ENCODE assay signal across 10 cellular contexts in genomic region chr15:100889359-100890058, GRCh38. TPM values are rescaled to one million over a fixed set of nuclear protein-coding genes. Genes with fewer than 3 reads are reported as not detected.
DNase-seq lines count a peak whose midpoint lies in the region; ATAC-seq and TF ChIP-seq lines count a peak whose summit lies in the region.
"Had no signal": no experiment of that assay in that cellular context is flagged by ENCODE, and none has a peak within 500 bp of the region (broad histone marks: within the 10 kb centered on the region; RNA-seq: fewer than 3 reads in every experiment).

No MANE protein-coding gene starts in this region.

- TF ChIP-seq CTCF in GM23338 (conservative IDR thresholded peaks at IDR 0.05; ENCODE audit: low read depth in 2 of 2) (no peak), kidney epithelial cell (IDR thresholded peaks at IDR 0.05; ENCODE audit: insufficient read depth, low read length, poor library complexity, severe bottlenecking) (no peak), thoracic aorta (IDR thresholded peaks at IDR 0.05) (no peak)

- H3K4me3 ChIP-seq in GM23338 (no peak overlapping the region), kidney epithelial cell (ENCODE audit: low read depth, low read length) (no peak overlapping the region), thoracic aorta (peak overlapping the region; percentile 49)

- H3K27ac Mint-ChIP-seq in GM23338: no peak overlapping the region

- no peak overlapping the region for H2AFZ ChIP-seq in GM23338

- H3K4me1 Mint-ChIP-seq in GM23338: peaks cover 29% of the 10 kb centered on the region

- H3K9me2 ChIP-seq in GM23338 (ENCODE audit: insufficient read depth): no peaks in the 10 kb centered on the region

- no peaks in the 10 kb centered on the region for H3K36me3 Mint-ChIP-seq in GM23338 (ENCODE audit: low read depth)

- H4K20me1 ChIP-seq in GM23338 (replicated peaks; ENCODE audit: insufficient read depth): no peaks in the 10 kb centered on the region

- H3K36me3 ChIP-seq in GM23338 (ENCODE audit: insufficient read depth): no peaks in the 10 kb centered on the region
- H3K36me3 ChIP-seq in kidney epithelial cell (ENCODE audit: control insufficient read depth, insufficient read depth, low read length): peaks cover 1% of the 10 kb centered on the region
- H3K36me3 ChIP-seq in thoracic aorta: no peaks in the 10 kb centered on the region

- DNase-seq in GM23338 (ENCODE audit: low spot score) (peak; percentile 41), dedifferentiated amniotic fluid mesenchymal stem cell (ENCODE audit: extremely low spot score) (peak; percentile 81), kidney epithelial cell (ENCODE audit: low read depth) (peak; percentile 63), thoracic aorta (ENCODE audit: low spot score) (no peak), NCI-H1436 treated with DMSO at 0.1 percent for 48 hours (lab: John Stamatoyannopoulos, UW) (no peak), HPDE6-E6E7 (ENCODE audit: extremely low spot score) (no peak)
- DNase-seq: activated T-cell treated with anti-CD3 and anti-CD28 coated beads, Interleukin-2, amount 50 U/mL, for 4 hours; glutamatergic neuron had no signal

- H3K9me3 ChIP-seq in thoracic aorta: no peaks in the 10 kb centered on the region

- H3K79me2 ChIP-seq in GM23338 (replicated peaks; ENCODE audit: insufficient read depth): no peaks in the 10 kb centered on the region

- H3K27me3 ChIP-seq in GM23338 (ENCODE audit: insufficient read depth): 0 out of 2 replicates have a peak, but pooled peaks cover 2% of the 10 kb centered on the region
- no peaks in the 10 kb centered on the region for H3K27me3 ChIP-seq in kidney epithelial cell (ENCODE audit: control insufficient read depth, insufficient read depth, low read length)
- no peaks in the 10 kb centered on the region for H3K27me3 ChIP-seq in thoracic aorta (replicated peaks; ENCODE audit: insufficient read depth)

- peak overlapping the region; percentile 38; the same call in 1 of the 2 replicates for H3K4me2 ChIP-seq in GM23338

- no peaks in the 10 kb centered on the region for H3K9me3 Mint-ChIP-seq in GM23338
- H3K9me3 Mint-ChIP-seq: activated T-cell treated with anti-CD3 and anti-CD28 coated beads, Interleukin-2, amount 50 U/mL, for 4 hours had no signal

- ATAC-seq in GM23338: peak; percentile 47
- no peak for ATAC-seq in thoracic aorta (ENCODE audit: insufficient number of reproducible peaks, low FRiP score, low read depth)
- ATAC-seq in HG03196 (IDR thresholded peaks at IDR 0.05; ENCODE audit: unreplicated experiment): no peak
- no peak for ATAC-seq in HG02798 (IDR thresholded peaks at IDR 0.05; ENCODE audit: poor library complexity, unreplicated experiment)
- ATAC-seq: activated T-cell treated with anti-CD3 and anti-CD28 coated beads, Interleukin-2, amount 50 U/mL, for 4 hours had no signal

- H3K27ac ChIP-seq in GM23338 (ENCODE audit: low read depth) (no peak overlapping the region), thoracic aorta (peak overlapping the region in 1 of 2 donors; percentile 29)

- H3K27me3 Mint-ChIP-seq in GM23338 (ENCODE audit: insufficient read depth, low read depth, poor library complexity): peaks cover 13% of the 10 kb centered on the region

- H3K4me3 Mint-ChIP-seq in GM23338: no peak overlapping the region
- H3K4me3 Mint-ChIP-seq: activated T-cell treated with anti-CD3 and anti-CD28 coated beads, Interleukin-2, amount 50 U/mL, for 4 hours had no signal

- H3F3A ChIP-seq in GM23338 (replicated peaks; ENCODE audit: low read depth): 0 out of 2 replicates have a peak, but pooled peaks cover 3% of the 10 kb centered on the region

- H3K4me1 ChIP-seq in GM23338 (ENCODE audit: insufficient read depth): peaks cover 8% of the 10 kb centered on the region
- H3K4me1 ChIP-seq in thoracic aorta (ENCODE audit: control insufficient read depth in 1 of 2, low read depth in 2 of 2): peaks cover 7 to 28% of the 10 kb centered on the region in 2 donors

TF ChIP-seq in GM23338, 12 proteins besides CTCF, POLR2A, EP300 and RAD21:
- TF ChIP-seq ETS1 (IDR thresholded peaks at IDR 0.05): no peak

RNA-seq across cellular contexts. Expression of gene ALDH1A3, which starts 9.9 kb away (rescaled TPM):
- total RNA-seq in GM23338 (2014; rRNA removed; shearing (Covaris generic)): 19.8 and 27.9 TPM in 2 replicates
- 2.8 and 4.0 TPM in 2 replicates for polyA plus RNA-seq in GM23338 (2016; fragmentation: Nextera tagmentation; extraction: Ambion mirVana)
- total RNA-seq in kidney epithelial cell: 208 and 210 TPM in 2 replicates
- 10 to 100 TPM in 1 of 2 donors, 1 to 10 TPM in 1; 3.2 to 21.8 TPM for total RNA-seq in thoracic aorta

RNA-seq across cellular contexts. Expression of gene LRRK1, which starts 29.6 kb away (rescaled TPM):
- total RNA-seq in GM23338 (2014; rRNA removed; shearing (Covaris generic)): 2.6 and 4.4 TPM in 2 replicates
- polyA plus RNA-seq in GM23338 (2016; fragmentation: Nextera tagmentation; extraction: Ambion mirVana): 4.1 and 4.5 TPM in 2 replicates
- total RNA-seq in kidney epithelial cell (6.6 and 9.0 TPM in 2 replicates), thoracic aorta (10 to 100 TPM; 17.2 to 47.1 TPM)

Comparison
In these comparisons a context has a peak if more than half of its experiments do, and no peak if none do; other contexts are left out.
1. DNase-seq: peak in GM23338 (single experiment), dedifferentiated amniotic fluid mesenchymal stem cell (single experiment) and kidney epithelial cell (single experiment); none in thoracic aorta (single experiment), NCI-H1436 treated with DMSO at 0.1 percent for 48 hours (single experiment) and HPDE6-E6E7 (single experiment).